Comparison of ENCODE assay signal across 1 cellular context in genomic region chr5:52864376-52864775, GRCh38.
TF ChIP-seq lines count a peak whose summit lies in the region.

No MANE protein-coding gene starts in this region.

TF ChIP-seq in IMR-90, 13 proteins besides CTCF, POLR2A, EP300 and RAD21 (continued from another document):
- TF ChIP-seq ELK1 (IDR thresholded peaks at IDR 0.05; ENCODE audit: borderline replicate concordance, low read depth, low read length), result no peak
- no peak for TF ChIP-seq MAZ (IDR thresholded peaks at IDR 0.05; ENCODE audit: borderline replicate concordance, low read depth, low read length)
- no peak for TF ChIP-seq NFE2L2 (IDR thresholded peaks at IDR 0.05; ENCODE audit: low read depth, low read length)
- TF ChIP-seq CHD1 (IDR thresholded peaks at IDR 0.05; ENCODE audit: low read depth, low read length), result no peak
- TF ChIP-seq RFX5 (IDR thresholded peaks at IDR 0.05; ENCODE audit: low read depth, low read length), result no peak
- TF ChIP-seq RCOR1 (IDR thresholded peaks at IDR 0.05; ENCODE audit: insufficient replicate concordance, low read length), result no peak
- TF ChIP-seq, protein P1, sequence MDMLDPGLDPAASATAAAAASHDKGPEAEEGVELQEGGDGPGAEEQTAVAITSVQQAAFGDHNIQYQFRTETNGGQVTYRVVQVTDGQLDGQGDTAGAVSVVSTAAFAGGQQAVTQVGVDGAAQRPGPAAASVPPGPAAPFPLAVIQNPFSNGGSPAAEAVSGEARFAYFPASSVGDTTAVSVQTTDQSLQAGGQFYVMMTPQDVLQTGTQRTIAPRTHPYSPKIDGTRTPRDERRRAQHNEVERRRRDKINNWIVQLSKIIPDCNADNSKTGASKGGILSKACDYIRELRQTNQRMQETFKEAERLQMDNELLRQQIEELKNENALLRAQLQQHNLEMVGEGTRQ (IDR thresholded peaks at IDR 0.05; ENCODE audit: low read depth, low read length), result no peak
- TF ChIP-seq MAFK (IDR thresholded peaks at IDR 0.05; ENCODE audit: low read depth, low read length), result no peak
- no peak for TF ChIP-seq MXI1 (IDR thresholded peaks at IDR 0.05; ENCODE audit: borderline replicate concordance, low read depth, low read length)
